ENCODE assay signal across 2 cellular contexts in genomic region chrX:252421-253291, GRCh38.
TF ChIP-seq lines count a peak whose summit lies in the region.

No MANE protein-coding gene starts in this region.

TF ChIP-seq in HEK293, 187 proteins besides CTCF, POLR2A, EP300 and RAD21:
- no peak for TF ChIP-seq ZNF600 (tag by site-specific recombination; IDR thresholded peaks at IDR 0.05)
- TF ChIP-seq ZNF169 (tag by site-specific recombination; IDR thresholded peaks at IDR 0.05): no peak
- TF ChIP-seq ZFHX2 (tag by site-specific recombination; conservative IDR thresholded peaks at IDR 0.05): peak; percentile 49; the same call in 1 of the 2 replicates
- peak; percentile 76 for TF ChIP-seq EGR2 (tag by site-specific recombination; IDR thresholded peaks at IDR 0.05; ENCODE audit: low read depth)

TF ChIP-seq in K562, 482 proteins besides CTCF, POLR2A, EP300 and RAD21:
- peak; percentile 51; the same call in 1 of the 2 replicates for TF ChIP-seq ESRRA (IDR thresholded peaks at IDR 0.05; ENCODE audit: borderline replicate concordance, low read depth)
- TF ChIP-seq NCOA1 (IDR thresholded peaks at IDR 0.05; ENCODE audit: low read depth): no peak
